In the genomic region with DNA sequence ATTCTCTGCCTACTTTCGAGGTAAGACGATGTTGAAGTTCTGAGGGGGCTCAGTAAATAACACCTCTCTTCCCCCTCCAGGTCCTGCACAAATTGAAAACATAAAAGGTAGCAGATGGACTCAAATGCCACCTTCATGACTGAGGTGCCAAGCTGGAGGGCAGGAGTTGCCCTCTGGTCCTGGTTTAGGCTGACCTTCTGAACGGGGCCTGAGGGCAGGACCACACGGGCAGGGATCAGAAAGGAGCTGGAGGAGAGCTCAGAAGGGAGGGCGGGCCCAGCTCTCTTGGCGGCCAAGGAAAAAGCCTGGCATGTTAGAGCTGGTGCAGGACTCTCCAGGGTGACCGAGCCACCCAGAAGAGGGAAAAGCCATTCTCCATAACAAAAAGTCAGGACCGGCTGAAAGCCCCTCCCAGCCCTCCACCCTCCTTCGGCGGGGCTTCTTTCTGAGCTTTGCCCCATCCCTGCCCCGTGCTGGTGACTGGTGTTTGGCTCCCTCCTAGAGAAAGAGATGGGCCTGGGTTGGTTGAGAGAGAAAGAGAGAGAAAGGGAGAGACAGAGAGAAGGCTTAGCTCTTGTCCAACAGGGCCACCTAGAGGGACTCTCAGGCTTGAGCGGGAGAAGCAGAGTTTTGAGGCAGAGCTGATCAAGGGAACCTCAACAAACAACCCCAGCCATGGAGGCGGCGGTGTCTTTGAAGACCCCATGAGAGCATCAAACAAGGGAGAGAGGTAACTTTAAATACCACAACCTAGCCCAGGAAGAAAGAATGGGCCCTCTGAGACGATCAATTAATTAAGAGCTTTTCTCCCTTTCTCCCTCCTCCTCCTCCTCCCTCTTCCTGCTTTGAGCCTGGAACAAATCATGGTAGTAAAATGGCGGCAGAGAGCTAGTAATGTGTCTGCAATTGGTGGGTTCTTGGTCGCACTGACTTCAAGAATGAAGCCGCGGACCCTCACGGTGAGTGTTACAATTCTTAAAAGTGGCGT, we compare ENCODE assay signal across 7 cellular contexts. TPM values are rescaled to one million over a fixed set of nuclear protein-coding genes. Genes with fewer than 3 reads are reported as not detected.
DNase-seq lines count a peak whose midpoint lies in the region; ATAC-seq and TF ChIP-seq lines count a peak whose summit lies in the region.

No MANE protein-coding gene starts in this region.

- H3K27ac ChIP-seq in H9 (ENCODE audit: insufficient read length, low read depth, low read length) (no peak overlapping the region), Panc1 (ENCODE audit: low read length) (no peak overlapping the region), lower lobe of right lung (no peak overlapping the region)

- H3K9me3 Mint-ChIP-seq in H9 = peaks cover 0 to 1% of the 10 kb centered on the region in 2 experiments; a peak in 1 of 5 replicates

- H3K36me3 ChIP-seq in Panc1 (ENCODE audit: control insufficient read depth, insufficient read depth, low read length) (no peaks in the 10 kb centered on the region), lower lobe of right lung (no peaks in the 10 kb centered on the region)

- peak; percentile 84 for ATAC-seq in Panc1
- ATAC-seq in lower lobe of right lung = peak; percentile 28 to 37
- ATAC-seq in GM21515 (IDR thresholded peaks at IDR 0.05; ENCODE audit: unreplicated experiment) = no peak
- no peak for ATAC-seq in HG02970 (IDR thresholded peaks at IDR 0.05; ENCODE audit: low FRiP score, unreplicated experiment)

- CTCF ChIA-PET in Panc1 (lab: Charles Lee) = interaction anchor here (0.8 to 2.0 kb wide), 4 partner anchors 16 to 85 kb away, joined by 3 to 8 read pairs (median 3); no protein-coding TSS in a partner anchor

- no peak overlapping the region for H3K4me3 ChIP-seq in Panc1 (ENCODE audit: low read depth in 2 of 2, low read length in 2 of 2)
- H3K4me3 ChIP-seq in cardiac fibroblast (replicated peaks in 1 of 2; ENCODE audit: low read depth in 2 of 2, low read length in 2 of 2) = no peak overlapping the region
- no peak overlapping the region for H3K4me3 ChIP-seq in lower lobe of right lung

- DNase-seq in DMS153 treated with DMSO at 0.1 percent for 48 hours (lab: John Stamatoyannopoulos, UW; ENCODE audit: unreplicated experiment) = peak; percentile 13
- peak; percentile 81 for DNase-seq in H9
- DNase-seq in Panc1 (ENCODE audit: low read depth, low spot score) = no peak
- peak; percentile 54 to 65 for DNase-seq in cardiac fibroblast (ENCODE audit: low read depth in 2 of 2)
- DNase-seq in lower lobe of right lung = no peak

- H2AK5ac ChIP-seq in H9 (ENCODE audit: insufficient read length, low read length) = no peak overlapping the region

- no TSS peak for BruUV-seq in Panc1 (replicated peaks; lab: Mats Ljungman, UMichigan)

- no peaks in the 10 kb centered on the region for H4K20me1 ChIP-seq in H9 (ENCODE audit: control insufficient read depth, insufficient read depth, insufficient read length)

- H3K56ac ChIP-seq in H9 (ENCODE audit: insufficient read length, low read depth, low read length) = no peak overlapping the region

- H3K79me2 ChIP-seq in H9 (ENCODE audit: insufficient read depth, low read length) = no peaks in the 10 kb centered on the region

- no peaks in the 10 kb centered on the region for H3K23me2 ChIP-seq in H9 (ENCODE audit: insufficient read length, low read depth, low read length, poor library complexity, severe bottlenecking)

- in situ Hi-C loops in Panc1 (cut with HindIII; ENCODE audit: low pct_unique_long_range_greater_than_20kb, low sequenced_read_pairs) = no loop called here

- no peaks in the 10 kb centered on the region for H3K79me1 ChIP-seq in H9 (ENCODE audit: insufficient read depth, low read depth, low read length, poor library complexity, severe bottlenecking)

- H4K91ac ChIP-seq in H9 (ENCODE audit: insufficient read length, low read depth, low read length) = no peak overlapping the region

- H3K9me3 ChIP-seq in H9 (ENCODE audit: control insufficient read depth, low read depth, low read length) (no peaks in the 10 kb centered on the region), Panc1 (ENCODE audit: control insufficient read depth, insufficient read depth, low read depth, low read length) (no peaks in the 10 kb centered on the region), lower lobe of right lung (no peaks in the 10 kb centered on the region)

- H3K18ac ChIP-seq in H9 (ENCODE audit: insufficient read length, low read depth, low read length) = no peak overlapping the region

- no peak overlapping the region for H3T11ph ChIP-seq in H9 (ENCODE audit: low read length)

- H3K27me3 ChIP-seq in H9 (ENCODE audit: insufficient read depth, low read length) (no peaks in the 10 kb centered on the region), Panc1 (ENCODE audit: control insufficient read depth, insufficient read depth, low read length) (no peaks in the 10 kb centered on the region), lower lobe of right lung (ENCODE audit: low read depth) (no peaks in the 10 kb centered on the region)

- intact Hi-C loops in Panc1 (cut with micrococcal nuclease; ENCODE audit: unreplicated experiment) (loop anchor here (2.0 kb wide), 1 partner anchor 84 kb away; no protein-coding TSS in a partner anchor), lower lobe of right lung (cut with DNase I) (no loop called here)

- H2BK20ac ChIP-seq in H9 (ENCODE audit: low read depth, low read length, poor library complexity, severe bottlenecking) = no peak overlapping the region

- no peak overlapping the region for H2BK120ac ChIP-seq in H9 (ENCODE audit: low read depth, low read length, poor library complexity, severe bottlenecking)

- H2AFZ ChIP-seq in H9 (ENCODE audit: low read length) = peak overlapping the region; percentile 98

- H3K23ac ChIP-seq in H9 (ENCODE audit: insufficient read length, low read depth, low read length) = no peak overlapping the region

- no peak overlapping the region for H4K8ac ChIP-seq in H9 (replicated peaks; ENCODE audit: insufficient read length, low read depth, low read length)

- no peak overlapping the region for H3K4ac ChIP-seq in H9 (ENCODE audit: low read depth, low read length)

- TF ChIP-seq CTCF in H9 (conservative IDR thresholded peaks at IDR 0.05) (peak; percentile 67), Panc1 (IDR thresholded peaks at IDR 0.05) (peak; percentile 68), cardiac fibroblast (IDR thresholded peaks at IDR 0.05; ENCODE audit: low read depth, low read length) (peak; percentile 69), lower lobe of right lung (IDR thresholded peaks at IDR 0.05) (no peak)

- no CpG with 5 or more reads among the region's 21 CpGs for WGBS in H9 (ENCODE audit: extremely low coverage, insufficient read length, low lambda C conversion rate)

- H4K5ac ChIP-seq in H9 (ENCODE audit: insufficient read length, low read depth, low read length) = no peak overlapping the region

- no peak overlapping the region for H3K4me3 Mint-ChIP-seq in H9

- H3K4me1 Mint-ChIP-seq in H9 = peaks cover 10 to 11% of the 10 kb centered on the region in 2 experiments

- no peak overlapping the region for H3K27ac Mint-ChIP-seq in H9

- H3K36me3 Mint-ChIP-seq in H9 (ENCODE audit: insufficient read depth in 1 of 3, low read depth in 3 of 3) = no peaks in the 10 kb centered on the region

- no peak overlapping the region for H2BK12ac ChIP-seq in H9 (ENCODE audit: insufficient read length, low read depth, low read length)

- H3K4me2 ChIP-seq in H9 (ENCODE audit: insufficient read depth, insufficient read length, low read length) = peak overlapping the region; percentile 8

- no peak overlapping the region for H2BK15ac ChIP-seq in H9 (ENCODE audit: low read depth, low read length)

- POLR2A ChIA-PET in Panc1 (lab: Charles Lee) = no interaction called here

- peaks cover 8% of the 10 kb centered on the region for H3K27me3 Mint-ChIP-seq in H9 (ENCODE audit: low read depth)

- no peak overlapping the region for H3K9ac ChIP-seq in H9 (ENCODE audit: extremely low read depth, insufficient read length, low read length)

- 0 out of 2 replicates have a peak overlapping the region, but pooled peaks have one; percentile 36 for H3K14ac ChIP-seq in H9 (ENCODE audit: insufficient read depth, low read length)

- peaks cover 2% of the 10 kb centered on the region; the same call in 1 of the 2 replicates for H3K4me1 ChIP-seq in H9 (ENCODE audit: insufficient read depth, low read length)
- no peaks in the 10 kb centered on the region for H3K4me1 ChIP-seq in Panc1 (ENCODE audit: control insufficient read depth, insufficient read depth, low read length)
- H3K4me1 ChIP-seq in lower lobe of right lung = no peaks in the 10 kb centered on the region

- no peak overlapping the region for H2BK5ac ChIP-seq in H9 (ENCODE audit: insufficient read length, low read length)

RNA-seq across cellular contexts. Expression of a gene that starts 50.8 kb away (rescaled TPM):
- total RNA-seq in H9 (2021) (5.1 and 6.2 TPM in 2 replicates), Panc1 (2021; ENCODE audit: unreplicated experiment) (8.3 TPM), lower lobe of right lung (84.4 TPM)
- 10.9 TPM for polyA plus RNA-seq in Panc1 (2012; ENCODE audit: insufficient read length)

RNA-seq across cellular contexts. Expression of a gene that starts 60.0 kb away (rescaled TPM):
- 0.35 TPM in 2 replicates for total RNA-seq in H9 (2021)
- 2.1 TPM for total RNA-seq in Panc1 (2021; ENCODE audit: unreplicated experiment)
- 5.4 TPM for polyA plus RNA-seq in Panc1 (2012; ENCODE audit: insufficient read length)
- 6.2 TPM for total RNA-seq in lower lobe of right lung

Comparison
In these comparisons a context has a peak if more than half of its experiments do, and no peak if none do; other contexts are left out.
1. DNase-seq: peak in DMS153 treated with DMSO at 0.1 percent for 48 hours (single experiment), H9 (single experiment) and cardiac fibroblast (2 of 2); none in Panc1 (single experiment) and lower lobe of right lung (single experiment).
2. ATAC-seq: peak in Panc1 (single experiment) and lower lobe of right lung (2 of 2); none in GM21515 (single experiment) and HG02970 (single experiment).